ENCODE assay signal across 12 cellular contexts in the genomic region with DNA sequence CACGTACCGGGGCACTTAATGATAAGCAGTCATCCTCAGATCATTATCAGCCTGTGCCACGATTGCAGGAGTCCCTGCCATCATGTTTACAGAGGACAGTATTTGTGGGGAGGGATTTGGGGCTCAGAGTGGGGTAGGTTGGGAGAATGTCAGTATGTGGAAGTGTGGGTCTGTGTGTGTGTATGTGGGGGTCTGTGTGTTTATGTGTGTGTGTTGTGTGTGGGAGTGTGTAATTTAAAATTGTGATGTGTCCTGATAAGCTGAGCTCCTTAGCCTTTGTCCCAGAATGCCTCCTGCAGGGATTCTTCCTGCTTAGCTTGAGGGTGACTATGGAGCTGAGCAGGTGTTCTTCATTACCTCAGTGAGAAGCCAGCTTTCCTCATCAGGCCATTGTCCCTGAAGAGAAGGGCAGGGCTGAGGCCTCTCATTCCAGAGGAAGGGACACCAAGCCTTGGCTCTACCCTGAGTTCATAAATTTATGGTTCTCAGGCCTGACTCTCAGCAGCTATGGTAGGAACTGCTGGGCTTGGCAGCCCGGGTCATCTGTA. TPM values are rescaled to one million over a fixed set of nuclear protein-coding genes. Genes with fewer than 3 reads are reported as not detected.
"Had no signal": no experiment of that assay in that cellular context is flagged by ENCODE, and none has a peak within 500 bp of the region (broad histone marks: within the 10 kb centered on the region; RNA-seq: fewer than 3 reads in every experiment).

No MANE protein-coding gene starts in this region.

- H3K4me3 ChIP-seq: lower lobe of right lung, spleen had no signal

- H3K27me3 ChIP-seq: spleen had no signal

- H3K27ac ChIP-seq: lower lobe of right lung, spleen had no signal

- ATAC-seq: lower lobe of right lung; naive thymus-derived CD8-positive, alpha-beta T cell; sciatic nerve; stimulated activated naive B cell treated with anti-CD40 and anti-IgM and Interleukin-4, amounts not matched to agents 10 μg/mL and 1 μg/mL and 100 μg/mL, for 72 hours had no signal

- H3K36me3 ChIP-seq: lower lobe of right lung had no signal

- H3K9me3 ChIP-seq: lower lobe of right lung, spleen had no signal

- DNase-seq: activated CD4-positive, alpha-beta T cell treated with anti-CD3 and anti-CD28 coated beads, Interleukin-2, amount 50 U/mL, for 1 hour; activated naive CD4-positive, alpha-beta T cell treated with anti-CD3 and anti-CD28 coated beads, Interleukin-2, amount 10 ng/mL, durations not matched to agents 7 days and 5 days; activated T-cell treated with anti-CD3 and anti-CD28 coated beads for 4 hours; effector memory CD4-positive, alpha-beta T cell; hippocampal formation; lower lobe of right lung; naive thymus-derived CD8-positive, alpha-beta T cell; spleen; stimulated activated CD4-positive, alpha-beta T cell treated with anti-CD3 and anti-CD28 coated beads, Interleukin-1b, Interleukin-23, amount 100 ng/mL, for 48 hours; stimulated activated naive B cell treated with anti-CD40 and anti-IgM and Interleukin-4, amounts not matched to agents 10 μg/mL and 1 μg/mL and 100 μg/mL, for 72 hours had no signal

RNA-seq across cellular contexts. Expression of a gene that starts 56.6 kb away (rescaled TPM):
- total RNA-seq: activated T-helper 2 cell treated with anti-CD3 and anti-CD28 coated beads, Interferon-gamma antibody, Interleukin-2, Interleukin-4, amounts not matched to agents 10 μg/mL and 5 μg/mL and 100 μg/mL, durations not matched to agents 14 hours and 24 hours and 36 hours; naive thymus-derived CD8-positive, alpha-beta T cell had no signal
- polyA plus RNA-seq: naive thymus-derived CD8-positive, alpha-beta T cell had no signal
